1 cellular context compared by ENCODE assay signal in the genomic region with DNA sequence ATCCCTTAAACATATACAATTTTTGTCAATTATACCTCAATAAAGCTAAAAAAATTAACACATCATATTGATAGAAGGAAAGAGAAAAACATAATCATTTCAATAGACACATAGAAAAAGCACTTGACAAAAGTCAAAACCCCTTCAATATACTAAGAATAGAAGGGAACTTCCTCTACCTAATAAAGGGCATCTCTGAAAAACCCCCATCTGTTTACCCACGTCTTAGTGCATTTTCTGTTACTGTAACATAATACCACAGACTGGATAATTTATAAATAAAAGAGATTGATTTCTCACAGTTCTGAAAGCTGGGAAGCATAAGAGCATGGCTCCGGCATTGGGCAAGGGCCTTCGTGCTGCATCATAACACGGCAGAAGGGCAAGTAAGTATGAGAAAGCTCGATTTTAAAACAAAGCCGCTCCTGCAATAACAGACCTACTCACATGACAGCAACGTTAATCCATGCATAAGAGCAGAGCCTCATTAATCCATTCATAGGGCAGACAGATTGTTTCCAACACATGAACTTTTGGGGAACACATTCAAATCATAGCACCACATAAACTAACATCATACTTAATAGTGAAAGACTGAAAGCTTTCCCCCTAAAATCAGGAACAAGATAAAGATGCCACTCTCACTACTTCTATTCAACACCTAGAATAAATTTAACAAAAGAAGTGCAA.
TF ChIP-seq lines count a peak whose summit lies in the region.

No MANE protein-coding gene starts in this region.

TF ChIP-seq in SK-N-SH treated with all-trans-retinoic acid at 6 μM for 48 hours, 23 proteins besides CTCF, POLR2A, EP300 and RAD21 (continued from another document):
- no peak for TF ChIP-seq PATZ1 (CRISPR knock-in tag; IDR thresholded peaks at IDR 0.05; ENCODE audit: borderline replicate concordance)
- TF ChIP-seq GLIS3 (CRISPR knock-in tag; IDR thresholded peaks at IDR 0.05), result no peak
- no peak for TF ChIP-seq TOX (CRISPR knock-in tag; IDR thresholded peaks at IDR 0.05; ENCODE audit: borderline replicate concordance)
- no peak for TF ChIP-seq BACH2 (CRISPR knock-in tag; IDR thresholded peaks at IDR 0.05; ENCODE audit: borderline replicate concordance)
- TF ChIP-seq ZNF565 (CRISPR knock-in tag; conservative IDR thresholded peaks at IDR 0.05; ENCODE audit: low read depth), result no peak
- TF ChIP-seq CSDC2 (CRISPR knock-in tag; IDR thresholded peaks at IDR 0.05), result no peak
